ENCODE assay signal across 1 cellular context in the genomic region with DNA sequence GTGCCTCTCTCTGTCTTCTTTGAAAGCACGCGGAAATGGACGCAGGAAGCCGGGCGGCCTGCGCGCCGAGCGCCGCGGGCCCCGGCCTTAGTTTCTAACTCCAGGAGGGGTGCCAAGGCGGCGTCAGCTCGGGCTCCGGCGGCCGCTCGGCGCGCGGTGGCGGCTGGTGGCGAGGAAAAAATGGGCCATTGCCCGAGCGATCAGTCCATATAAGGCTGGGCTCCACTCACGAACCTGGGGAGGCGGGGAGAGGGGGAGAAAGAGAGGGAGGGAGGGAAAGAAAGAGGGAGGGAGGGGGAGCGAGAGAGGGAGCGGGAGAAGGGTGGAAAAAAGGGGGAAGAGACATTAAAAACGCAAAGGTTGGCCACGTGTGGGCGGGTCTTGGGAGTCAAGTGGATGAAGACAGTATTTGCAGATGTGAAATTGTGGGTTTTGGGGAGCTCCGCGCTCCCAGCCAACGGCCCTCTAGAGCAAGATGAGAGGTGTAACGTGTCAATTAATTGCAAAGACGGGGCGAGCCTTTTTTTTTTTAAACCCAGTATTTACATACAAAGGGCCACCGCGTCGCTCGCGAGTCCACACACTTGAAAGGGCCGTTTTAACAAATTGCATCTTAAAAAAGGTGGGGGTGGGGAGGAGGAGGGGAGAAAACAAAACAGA.
TF ChIP-seq lines count a peak whose summit lies in the region.

TSS of gene NKX2-2 (minus strand) at position 184 of the 660 bp plus-strand sequence. CDS start 395 bp downstream, outside the sequence.

TF ChIP-seq in HEK293, 187 proteins besides CTCF, POLR2A, EP300 and RAD21 (continued from another document):
- TF ChIP-seq, protein P1, sequence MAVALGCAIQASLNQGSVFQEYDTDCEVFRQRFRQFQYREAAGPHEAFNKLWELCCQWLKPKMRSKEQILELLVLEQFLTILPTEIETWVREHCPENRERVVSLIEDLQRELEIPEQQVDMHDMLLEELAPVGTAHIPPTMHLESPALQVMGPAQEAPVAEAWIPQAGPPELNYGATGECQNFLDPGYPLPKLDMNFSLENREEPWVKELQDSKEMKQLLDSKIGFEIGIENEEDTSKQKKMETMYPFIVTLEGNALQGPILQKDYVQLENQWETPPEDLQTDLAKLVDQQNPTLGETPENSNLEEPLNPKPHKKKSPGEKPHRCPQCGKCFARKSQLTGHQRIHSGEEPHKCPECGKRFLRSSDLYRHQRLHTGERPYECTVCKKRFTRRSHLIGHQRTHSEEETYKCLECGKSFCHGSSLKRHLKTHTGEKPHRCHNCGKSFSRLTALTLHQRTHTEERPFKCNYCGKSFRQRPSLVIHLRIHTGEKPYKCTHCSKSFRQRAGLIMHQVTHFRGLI (tag by site-specific recombination; IDR thresholded peaks at IDR 0.05): peak; percentile 34; the same call in 1 of the 2 replicates
- peak; percentile 29; the same call in 1 of the 2 replicates for TF ChIP-seq TCF7L2 (IDR thresholded peaks at IDR 0.05; ENCODE audit: borderline replicate concordance, low read depth, low read length)
- no peak for TF ChIP-seq ZNF792 (tag by site-specific recombination; IDR thresholded peaks at IDR 0.05)
- TF ChIP-seq ZNF677 (tag by site-specific recombination; IDR thresholded peaks at IDR 0.05): no peak
- TF ChIP-seq, protein P2, sequence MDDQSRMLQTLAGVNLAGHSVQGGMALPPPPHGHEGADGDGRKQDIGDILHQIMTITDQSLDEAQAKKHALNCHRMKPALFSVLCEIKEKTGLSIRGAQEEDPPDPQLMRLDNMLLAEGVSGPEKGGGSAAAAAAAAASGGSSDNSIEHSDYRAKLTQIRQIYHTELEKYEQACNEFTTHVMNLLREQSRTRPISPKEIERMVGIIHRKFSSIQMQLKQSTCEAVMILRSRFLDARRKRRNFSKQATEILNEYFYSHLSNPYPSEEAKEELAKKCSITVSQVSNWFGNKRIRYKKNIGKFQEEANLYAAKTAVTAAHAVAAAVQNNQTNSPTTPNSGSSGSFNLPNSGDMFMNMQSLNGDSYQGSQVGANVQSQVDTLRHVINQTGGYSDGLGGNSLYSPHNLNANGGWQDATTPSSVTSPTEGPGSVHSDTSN (CRISPR knock-in tag; IDR thresholded peaks at IDR 0.05): no peak
- TF ChIP-seq ZNF266 (tag by site-specific recombination; IDR thresholded peaks at IDR 0.05; ENCODE audit: low read depth): no peak
- TF ChIP-seq BCL6B (tag by site-specific recombination; IDR thresholded peaks at IDR 0.05): no peak
- TF ChIP-seq, protein P3, sequence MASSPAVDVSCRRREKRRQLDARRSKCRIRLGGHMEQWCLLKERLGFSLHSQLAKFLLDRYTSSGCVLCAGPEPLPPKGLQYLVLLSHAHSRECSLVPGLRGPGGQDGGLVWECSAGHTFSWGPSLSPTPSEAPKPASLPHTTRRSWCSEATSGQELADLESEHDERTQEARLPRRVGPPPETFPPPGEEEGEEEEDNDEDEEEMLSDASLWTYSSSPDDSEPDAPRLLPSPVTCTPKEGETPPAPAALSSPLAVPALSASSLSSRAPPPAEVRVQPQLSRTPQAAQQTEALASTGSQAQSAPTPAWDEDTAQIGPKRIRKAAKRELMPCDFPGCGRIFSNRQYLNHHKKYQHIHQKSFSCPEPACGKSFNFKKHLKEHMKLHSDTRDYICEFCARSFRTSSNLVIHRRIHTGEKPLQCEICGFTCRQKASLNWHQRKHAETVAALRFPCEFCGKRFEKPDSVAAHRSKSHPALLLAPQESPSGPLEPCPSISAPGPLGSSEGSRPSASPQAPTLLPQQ (tag by site-specific recombination; IDR thresholded peaks at IDR 0.05): peak; percentile 98
- no peak for TF ChIP-seq ZNF426 (tag by site-specific recombination; IDR thresholded peaks at IDR 0.05)
- TF ChIP-seq ZNF548 (tag by site-specific recombination; IDR thresholded peaks at IDR 0.05): no peak
- TF ChIP-seq ZNF561 (tag by site-specific recombination; IDR thresholded peaks at IDR 0.05; ENCODE audit: borderline replicate concordance): no peak
- TF ChIP-seq SCRT1 (tag by site-specific recombination; IDR thresholded peaks at IDR 0.05; ENCODE audit: borderline replicate concordance): no peak
- no peak for TF ChIP-seq GFI1B (tag by site-specific recombination; IDR thresholded peaks at IDR 0.05)
- TF ChIP-seq ZFP69B (tag by site-specific recombination; IDR thresholded peaks at IDR 0.05): peak; percentile 97
- peak; percentile 26; the same call in 1 of the 2 replicates for TF ChIP-seq MZF1 (tag by site-specific recombination; IDR thresholded peaks at IDR 0.05; ENCODE audit: borderline replicate concordance)
- TF ChIP-seq ZNF596 (tag by site-specific recombination; IDR thresholded peaks at IDR 0.05): no peak
- no peak for TF ChIP-seq YY1 (tag by site-specific recombination; IDR thresholded peaks at IDR 0.05)
- no peak for TF ChIP-seq KLF7 (tag by site-specific recombination; IDR thresholded peaks at IDR 0.05; ENCODE audit: borderline replicate concordance)
- peak; percentile 46 for TF ChIP-seq ZBTB26 (tag by site-specific recombination; optimal IDR thresholded peaks at IDR 0.05)
- TF ChIP-seq ZNF48 (tag by site-specific recombination; IDR thresholded peaks at IDR 0.05): no peak
- TF ChIP-seq ZNF626 (tag by site-specific recombination; IDR thresholded peaks at IDR 0.05): no peak
- TF ChIP-seq FEZF1 (tag by site-specific recombination; IDR thresholded peaks at IDR 0.05): 0 out of 2 replicates have a peak, but pooled peaks have one; percentile 17
- no peak for TF ChIP-seq AEBP2 (tag by site-specific recombination; IDR thresholded peaks at IDR 0.05; ENCODE audit: borderline replicate concordance)
- TF ChIP-seq ZNF311 (tag by site-specific recombination; IDR thresholded peaks at IDR 0.05; ENCODE audit: borderline replicate concordance): no peak
- peak; percentile 66 for TF ChIP-seq ZNF335 (tag by site-specific recombination; conservative IDR thresholded peaks at IDR 0.05)
- TF ChIP-seq ZNF473 (tag by site-specific recombination; IDR thresholded peaks at IDR 0.05): no peak
